ENCODE assay signal across 7 cellular contexts in the genomic region with DNA sequence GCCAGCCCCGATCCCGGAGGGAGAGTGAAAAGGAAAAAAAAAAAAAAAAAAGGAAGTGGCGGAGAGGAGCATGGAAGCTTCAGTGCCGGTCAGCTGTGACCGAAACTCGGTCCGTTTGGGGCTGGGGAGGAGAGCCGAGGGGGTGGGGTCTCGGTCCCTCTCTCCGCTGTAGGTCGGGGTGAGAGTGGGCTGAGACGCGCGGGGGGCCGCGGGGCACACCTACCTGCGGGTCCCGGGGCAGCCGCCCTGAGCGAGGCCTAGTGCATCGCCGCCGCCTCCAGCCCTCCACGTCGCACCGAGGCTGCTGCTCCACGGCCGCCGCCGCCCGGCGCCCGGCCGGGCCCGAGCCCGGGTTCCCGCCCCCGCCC. TPM values are rescaled to one million over a fixed set of nuclear protein-coding genes. Genes with fewer than 3 reads are reported as not detected.
A peak's percentile ranks its signal among the peaks of the same experiment; 100 is the strongest.
DNase-seq lines count a peak whose midpoint lies in the region; ATAC-seq and TF ChIP-seq lines count a peak whose summit lies in the region.

No MANE protein-coding gene starts in this region.

- TF ChIP-seq RAD21 in neural cell (conservative IDR thresholded peaks at IDR 0.05), result no peak

- H3K9me2 ChIP-seq in neural cell (ENCODE audit: insufficient read depth, low read length), result no peaks in the 10 kb centered on the region

- peak overlapping the region; percentile 75 for H3K9ac ChIP-seq in HUES64 (ENCODE audit: low read depth, low read length)
- H3K9ac ChIP-seq in neural cell (ENCODE audit: low read length), result peak overlapping the region; percentile 83

- peak overlapping the region; percentile 8 for H2AFZ ChIP-seq in neural cell (ENCODE audit: low read depth, low read length)

- H3K9me3 Mint-ChIP-seq in activated CD4-positive, alpha-beta T cell treated with anti-CD3 and anti-CD28 coated beads, Interleukin-2, amount 10 ng/mL, durations not matched to agents 24 days and 14 days, result peaks cover 3% of the 10 kb centered on the region

- H3K4me1 Mint-ChIP-seq in activated CD4-positive, alpha-beta T cell treated with anti-CD3 and anti-CD28 coated beads, Interleukin-2, amount 10 ng/mL, durations not matched to agents 24 days and 14 days, result peaks cover 36% of the 10 kb centered on the region

- no peaks in the 10 kb centered on the region for H4K20me1 ChIP-seq in neural cell (ENCODE audit: insufficient read depth)

- H3K4me3 Mint-ChIP-seq in activated CD4-positive, alpha-beta T cell treated with anti-CD3 and anti-CD28 coated beads, Interleukin-2, amount 10 ng/mL, durations not matched to agents 24 days and 14 days, result peak overlapping the region; percentile 99

- peak overlapping the region; percentile 78 for H3K4me2 ChIP-seq in neural cell (ENCODE audit: low read length)

- H3K27me3 ChIP-seq in HUES64 (ENCODE audit: insufficient read depth, low read length) (no peaks in the 10 kb centered on the region), neural cell (ENCODE audit: insufficient read depth, low read depth, low read length) (no peaks in the 10 kb centered on the region)

- H3K27me3 Mint-ChIP-seq in activated CD4-positive, alpha-beta T cell treated with anti-CD3 and anti-CD28 coated beads, Interleukin-2, amount 10 ng/mL, durations not matched to agents 24 days and 14 days, result no peaks in the 10 kb centered on the region

- H3K4me3 ChIP-seq in HUES64 (ENCODE audit: low read length) (peak overlapping the region; percentile 86), fibroblast of the aortic adventitia (ENCODE audit: low read depth, low read length) (peak overlapping the region; percentile 77), neural cell (ENCODE audit: low read length) (peak overlapping the region; percentile 74)

- TF ChIP-seq EP300 in neural cell (conservative IDR thresholded peaks at IDR 0.05; ENCODE audit: poor library complexity, severe bottlenecking), result no peak

- H3K36me3 Mint-ChIP-seq in activated CD4-positive, alpha-beta T cell treated with anti-CD3 and anti-CD28 coated beads, Interleukin-2, amount 10 ng/mL, durations not matched to agents 24 days and 14 days (ENCODE audit: low read depth), result peaks cover 14% of the 10 kb centered on the region

- intact Hi-C loops in activated CD4-positive, alpha-beta T cell treated with anti-CD3 and anti-CD28 coated beads, Interleukin-2, amount 10 ng/mL, durations not matched to agents 24 days and 14 days (cut with micrococcal nuclease), result loop anchor here (5.0 to 10.0 kb wide), 2 partner anchors 41 to 134 kb away; no protein-coding TSS in a partner anchor

- H3K27ac ChIP-seq in HUES64 (ENCODE audit: low read depth, low read length) (no peak overlapping the region; the same call in 1 of the 2 replicates), neural cell (ENCODE audit: low read length) (peak overlapping the region; percentile 75)

- under 1% methylated on average over 38 of the region's 38 CpGs for WGBS in HUES64

- H3K79me2 ChIP-seq in neural cell (replicated peaks; ENCODE audit: insufficient read depth, low read length), result peaks cover 48% of the 10 kb centered on the region

- no peak for TF ChIP-seq CTCF in fibroblast of the aortic adventitia (IDR thresholded peaks at IDR 0.05; ENCODE audit: insufficient read depth, low read length)
- no peak for TF ChIP-seq CTCF in neural cell (IDR thresholded peaks at IDR 0.05; ENCODE audit: poor library complexity, severe bottlenecking)

- H3K36me3 ChIP-seq in HUES64 (ENCODE audit: insufficient read depth, low read length), result no peaks in the 10 kb centered on the region
- H3K36me3 ChIP-seq in neural cell (ENCODE audit: insufficient read depth, low read length), result no peaks in the 10 kb centered on the region

- no peaks in the 10 kb centered on the region for H3K9me3 ChIP-seq in HUES64 (ENCODE audit: insufficient read depth, low read depth, low read length)
- H3K9me3 ChIP-seq in neural cell (ENCODE audit: low read length), result no peaks in the 10 kb centered on the region

- DNase-seq in ELF-1 (ENCODE audit: low read depth, low spot score) (peak; percentile 47), fibroblast of the aortic adventitia (ENCODE audit: low read depth) (no peak)
- DNase-seq in activated CD4-positive, alpha-beta T cell treated with anti-CD3 and anti-CD28 coated beads, Interleukin-2, amount 10 ng/mL, durations not matched to agents 24 days and 14 days, result no peak

- peak; percentile 44 for ATAC-seq in GM21447 (IDR thresholded peaks at IDR 0.05; ENCODE audit: unreplicated experiment)
- ATAC-seq in GM18861 (IDR thresholded peaks at IDR 0.05; ENCODE audit: unreplicated experiment), result no peak

- H3K27ac Mint-ChIP-seq in activated CD4-positive, alpha-beta T cell treated with anti-CD3 and anti-CD28 coated beads, Interleukin-2, amount 10 ng/mL, durations not matched to agents 24 days and 14 days, result peak overlapping the region; percentile 99

- H3F3A ChIP-seq in neural cell (ENCODE audit: insufficient read depth, low read length, poor library complexity, severe bottlenecking), result no peaks in the 10 kb centered on the region

- peaks cover 6% of the 10 kb centered on the region for H3K4me1 ChIP-seq in HUES64 (ENCODE audit: insufficient read depth, low read length)

TF ChIP-seq in neural cell, 6 proteins besides CTCF, POLR2A, EP300 and RAD21:
- no peak for TF ChIP-seq POLR2AphosphoS5 (IDR thresholded peaks at IDR 0.05)
- TF ChIP-seq MXI1 (conservative IDR thresholded peaks at IDR 0.05; ENCODE audit: poor library complexity, severe bottlenecking), result no peak
- no peak for TF ChIP-seq SMC3 (conservative IDR thresholded peaks at IDR 0.05; ENCODE audit: poor library complexity)
- no peak for TF ChIP-seq EZH2 (IDR thresholded peaks at IDR 0.05; ENCODE audit: borderline replicate concordance, insufficient read depth, low read length, poor library complexity, severe bottlenecking)
- no peak for TF ChIP-seq TAF1 (IDR thresholded peaks at IDR 0.05; ENCODE audit: low read depth)
- TF ChIP-seq REST (IDR thresholded peaks at IDR 0.05; ENCODE audit: borderline replicate concordance), result no peak

RNA-seq across cellular contexts. Expression of gene VPS54, which starts 0.5 kb away (rescaled TPM):
- polyA plus RNA-seq in HUES64 (2013, experiment 1 of 2), result 11.3 TPM
- polyA plus RNA-seq in HUES64 (2013, experiment 2 of 2), result 15.2 TPM
- total RNA-seq in activated CD4-positive, alpha-beta T cell treated with anti-CD3 and anti-CD28 coated beads, Interleukin-2, amount 10 ng/mL, durations not matched to agents 24 days and 14 days, result 14.3 and 15.6 TPM in 2 replicates
- 8.4 and 18.1 TPM in 2 replicates for total RNA-seq in fibroblast of the aortic adventitia (ENCODE audit: low replicate concordance)
- 34.2 and 35.3 TPM in 2 replicates for polyA plus RNA-seq in neural cell
- polyA minus RNA-seq in neural cell, result 42.9 and 46.8 TPM in 2 replicates
